8 cellular contexts compared by ENCODE assay signal in the genomic region with DNA sequence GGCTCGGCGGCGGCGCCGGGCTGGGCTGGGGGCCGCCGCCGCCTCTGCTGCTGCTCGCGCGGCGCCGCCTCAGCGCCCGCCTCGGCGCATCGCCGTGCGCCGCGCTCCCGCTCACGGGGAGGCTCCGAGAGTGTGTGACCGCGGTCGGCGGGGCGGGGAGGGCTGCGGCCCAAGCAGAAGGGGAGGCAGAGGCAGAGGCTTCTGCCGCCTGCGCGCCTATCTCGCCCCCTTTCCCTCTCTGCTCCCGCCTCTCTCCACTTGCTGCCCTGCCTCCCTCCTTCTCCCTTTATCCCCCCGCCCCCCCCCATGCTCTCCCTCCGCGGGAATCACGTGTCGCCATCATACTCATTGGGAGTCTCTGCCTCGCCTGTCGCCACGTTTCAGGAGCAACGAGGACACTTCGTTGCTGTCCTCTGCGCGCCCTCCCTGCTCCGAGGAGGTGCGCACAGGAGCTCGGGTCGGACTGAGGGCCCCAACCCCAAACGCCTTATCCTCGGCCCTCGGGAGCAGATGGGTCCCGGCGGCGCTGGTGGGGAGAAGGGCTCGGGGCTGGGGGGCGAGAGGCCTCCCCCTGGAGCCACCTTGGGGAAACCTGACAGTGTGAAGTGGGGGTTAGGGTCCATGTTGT. TPM values are rescaled to one million over a fixed set of nuclear protein-coding genes. Genes with fewer than 3 reads are reported as not detected.
DNase-seq lines count a peak whose midpoint lies in the region; ATAC-seq, FAIRE-seq and TF ChIP-seq lines count a peak whose summit lies in the region.

A gene with protein sequence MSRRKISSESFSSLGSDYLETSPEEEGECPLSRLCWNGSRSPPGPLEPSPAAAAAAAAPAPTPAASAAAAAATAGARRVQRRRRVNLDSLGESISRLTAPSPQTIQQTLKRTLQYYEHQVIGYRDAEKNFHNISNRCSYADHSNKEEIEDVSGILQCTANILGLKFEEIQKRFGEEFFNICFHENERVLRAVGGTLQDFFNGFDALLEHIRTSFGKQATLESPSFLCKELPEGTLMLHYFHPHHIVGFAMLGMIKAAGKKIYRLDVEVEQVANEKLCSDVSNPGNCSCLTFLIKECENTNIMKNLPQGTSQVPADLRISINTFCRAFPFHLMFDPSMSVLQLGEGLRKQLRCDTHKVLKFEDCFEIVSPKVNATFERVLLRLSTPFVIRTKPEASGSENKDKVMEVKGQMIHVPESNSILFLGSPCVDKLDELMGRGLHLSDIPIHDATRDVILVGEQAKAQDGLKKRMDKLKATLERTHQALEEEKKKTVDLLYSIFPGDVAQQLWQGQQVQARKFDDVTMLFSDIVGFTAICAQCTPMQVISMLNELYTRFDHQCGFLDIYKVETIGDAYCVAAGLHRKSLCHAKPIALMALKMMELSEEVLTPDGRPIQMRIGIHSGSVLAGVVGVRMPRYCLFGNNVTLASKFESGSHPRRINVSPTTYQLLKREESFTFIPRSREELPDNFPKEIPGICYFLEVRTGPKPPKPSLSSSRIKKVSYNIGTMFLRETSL (minus strand): TSS at position 203 of the 628 bp plus-strand sequence. CDS start 421 bp downstream, outside the sequence.

- peak; percentile 34 for ATAC-seq in GM21619 (IDR thresholded peaks at IDR 0.05; ENCODE audit: unreplicated experiment)

- H3K4me1 ChIP-seq in keratinocyte (ENCODE audit: control insufficient read depth, extremely low read depth, insufficient read depth, low read length) (peaks cover 9% of the 10 kb centered on the region), stomach (peaks cover 15 to 22% (median 20%) of the 10 kb centered on the region in 4 donors)

- peak within 1 kb of the TSS; percentile 58 for H2AFZ ChIP-seq in keratinocyte (ENCODE audit: control insufficient read depth, low read length)

- H3K36me3 ChIP-seq in keratinocyte (ENCODE audit: control insufficient read depth in 2 of 2, extremely low read depth in 1 of 2, insufficient read depth in 2 of 2, low read length in 2 of 2) (no peaks in the 10 kb centered on the region), stomach (no peaks in the 10 kb centered on the region)

- peak; percentile 15 for DNase-seq in GM10248 (ENCODE audit: extremely low spot score)
- no peak for DNase-seq in LNCaP clone FGC (ENCODE audit: low read depth)
- DNase-seq in keratinocyte (ENCODE audit: low read depth, low spot score) = no peak
- no peak for DNase-seq in stomach
- DNase-seq in cerebellar nuclear complex (lab: John Stamatoyannopoulos, UW) = no peak
- no peak for DNase-seq in AG08395 (ENCODE audit: low spot score)

- peaks cover 0 to 3% (median 0%) of the 10 kb centered on the region in 5 experiments for H3K9me3 Mint-ChIP-seq in brain

- peaks cover 3% of the 10 kb centered on the region for H4K20me1 ChIP-seq in keratinocyte (ENCODE audit: control insufficient read depth, extremely low read depth, insufficient read depth, low read length)

- peaks cover 37% of the 10 kb centered on the region for H3K4me1 Mint-ChIP-seq in brain

- H3K36me3 Mint-ChIP-seq in brain = no peaks in the 10 kb centered on the region

- CTCF ChIA-PET in GM10248 (lab: Yijun Ruan, JAX) = interaction anchor here (0.9 to 2.3 kb wide), 5 partner anchors 14 to 25 kb away, joined by 3 to 10 read pairs (median 5); no protein-coding TSS in a partner anchor

- FAIRE-seq in keratinocyte (lab: Jason Lieb, UNC) = no peak

- H3K4me2 ChIP-seq in keratinocyte (ENCODE audit: control insufficient read depth, extremely low read depth, insufficient read depth, low read depth, low read length) = peak within 1 kb of the TSS; percentile 82

- H3K27me3 Mint-ChIP-seq in brain = peaks cover 21% of the 10 kb centered on the region

- dilution Hi-C loops in keratinocyte (cut with MboI; ENCODE audit: extremely low pct_ligation_motif_present, low sequenced_read_pairs) = no loop called here

- no peak within 1 kb of the TSS for H3K9ac ChIP-seq in keratinocyte (ENCODE audit: control insufficient read depth, extremely low read depth, insufficient read depth, low read length)

- H3K4me3 Mint-ChIP-seq in brain = peak within 1 kb of the TSS; percentile 90 to 96 (median 92)

- no peak within 1 kb of the TSS for H3K27ac ChIP-seq in keratinocyte (ENCODE audit: control insufficient read depth, insufficient read depth, low read length)
- H3K27ac ChIP-seq in stomach = peak within 1 kb of the TSS in 1 of 5 donors; percentile 43

- TF ChIP-seq CTCF in GM10248 (IDR thresholded peaks at IDR 0.05; ENCODE audit: control extremely low read depth, extremely low read depth, low read depth, missing control alignments) (no peak), LNCaP clone FGC (IDR thresholded peaks at IDR 0.05; ENCODE audit: control insufficient read depth, extremely low read depth, insufficient read depth) (no peak), brain (conservative IDR thresholded peaks at IDR 0.05) (no peak), keratinocyte (optimal IDR thresholded peaks at IDR 0.05 in 1 of 3, IDR thresholded peaks at IDR 0.05 in 1 of 3, conservative IDR thresholded peaks at IDR 0.05 in 1 of 3; ENCODE audit: extremely low read depth in 1 of 3, insufficient read depth in 2 of 3, low read length in 3 of 3) (no peak), stomach (IDR thresholded peaks at IDR 0.05) (no peak)

- H3K4me3 ChIP-seq in LNCaP clone FGC (ENCODE audit: low read depth, low read length) (peak within 1 kb of the TSS; percentile 34), keratinocyte (ENCODE audit: control insufficient read depth in 2 of 3, extremely low read depth in 1 of 3, insufficient read depth in 2 of 3, low read depth in 1 of 3, low read length in 3 of 3) (peak within 1 kb of the TSS; percentile 16 to 53 (median 53)), stomach (peak within 1 kb of the TSS; percentile 41 to 58 (median 46))

- no peaks in the 10 kb centered on the region for H3K79me2 ChIP-seq in keratinocyte (ENCODE audit: control insufficient read depth, insufficient read depth, low read length)

- 0 to 4% (median 1%) methylated on average over 35 to 59 of the region's 60 CpGs for WGBS in stomach, 5 donors

- H3K9me3 ChIP-seq in keratinocyte (ENCODE audit: control insufficient read depth, low read depth, low read length) = no peaks in the 10 kb centered on the region
- no peaks in the 10 kb centered on the region for H3K9me3 ChIP-seq in stomach

- TF ChIP-seq EP300 in stomach (IDR thresholded peaks at IDR 0.05) = no peak

- POLR2A ChIA-PET in GM10248 (lab: Yijun Ruan, JAX) = no interaction called here

- TF ChIP-seq POLR2A in stomach (IDR thresholded peaks at IDR 0.05) = no peak

- no peaks in the 10 kb centered on the region for H3K9me1 ChIP-seq in keratinocyte (ENCODE audit: control insufficient read depth, extremely low read depth, insufficient read depth, low read length)

- intact Hi-C loops in stomach (cut with DNase I; ENCODE audit: low total_unique reads) = no loop called here

- H3K27me3 ChIP-seq in keratinocyte (ENCODE audit: control insufficient read depth, extremely low read depth, insufficient read depth, low read length) = peaks cover 29% of the 10 kb centered on the region
- H3K27me3 ChIP-seq in stomach = peaks cover 8 to 70% (median 34%) of the 10 kb centered on the region in 3 donors

- H3K27ac Mint-ChIP-seq in brain = peak within 1 kb of the TSS; percentile 81 to 95 (median 89)

RNA-seq across cellular contexts. Expression of the gene that starts here (rescaled TPM):
- 0.49 TPM for polyA plus RNA-seq in brain (ENCODE audit: insufficient read depth, low read depth, low replicate concordance)
- polyA plus RNA-seq in keratinocyte = under 0.01 TPM in 2 of 3 replicates, not detected in the other
- polyA plus RNA-seq in keratinocyte (2011; ENCODE audit: low read depth) = not detected
- under 0.01 TPM in 1 of 2 replicates, not detected in the other for polyA plus RNA-seq in keratinocyte (2011; cell fraction: cytosol; rRNA removed)
- polyA plus RNA-seq in keratinocyte (2011; cell fraction: nucleus; rRNA removed) = 0.01 TPM in 1 of 2 replicates, not detected in the other
- not detected in 2 replicates for polyA plus RNA-seq in keratinocyte (2012; ENCODE audit: low replicate concordance)
- not detected in 3 replicates for polyA minus RNA-seq in keratinocyte
- not detected for polyA minus RNA-seq in keratinocyte (2011; cell fraction: cytosol; rRNA and poly(A)+ RNA removed)
- polyA minus RNA-seq in keratinocyte (2011; cell fraction: nucleus; rRNA and poly(A)+ RNA removed) = not detected in 2 replicates
- total RNA-seq in stomach = 10 to 100 TPM in 1 of 5 donors, 1 to 10 TPM in 4; 2.6 to 15.1 (median 6.4) TPM
- under 1 TPM; 0.10 to 0.25 (median 0.15) TPM for polyA plus RNA-seq in stomach
